38 cellular contexts compared by ENCODE assay signal in genomic region chr3:139098391-139098790, GRCh38. TPM values are rescaled to one million over a fixed set of nuclear protein-coding genes. Genes with fewer than 3 reads are reported as not detected.
"Had no signal": no experiment of that assay in that cellular context is flagged by ENCODE, and none has a peak within 500 bp of the region (broad histone marks: within the 10 kb centered on the region; RNA-seq: fewer than 3 reads in every experiment).

No MANE protein-coding gene starts in this region.

- H3K36me3 ChIP-seq: MG63 had no signal

- H3K9me3 ChIP-seq: MG63 had no signal

- H3K27me3 ChIP-seq: MG63 had no signal

- DNase-seq: Karpas-422, Kasumi-1, KG1, MG63, MM.1S, MV-4-11, NCI-H1048, NCI-H1092, NCI-H1092 treated with DMSO at 0.1 percent for 48 hours, NCI-H1105, NCI-H1105 treated with DMSO at 0.1 percent for 48 hours, NCI-H1417, NCI-H1417 treated with DMSO at 0.1 percent for 48 hours, NCI-H1436, NCI-H1436 treated with DMSO at 0.1 percent for 48 hours, NCI-H146, NCI-H1694, NCI-H1694 treated with DMSO at 0.1 percent for 48 hours, NCI-H187, NCI-H187 treated with DMSO at 0.1 percent for 48 hours, NCI-H1930, NCI-H2029, NCI-H2029 treated with DMSO at 0.1 percent for 48 hours, NCI-H2081, NCI-H2081 treated with DMSO at 0.1 percent for 48 hours, NCI-H2107, NCI-H2171, NCI-H2171 treated with DMSO at 0.1 percent for 48 hours, NCI-H2227 treated with DMSO at 0.1 percent for 48 hours, NCI-H226, NCI-H345, NCI-H446, NCI-H446 treated with DMSO at 0.1 percent for 48 hours had no signal

- H3K4me3 ChIP-seq: MG63 had no signal

- H3K27ac ChIP-seq: KMS-11 had no signal

- H3K9ac ChIP-seq: KMS-11 had no signal

- H3K4me2 ChIP-seq: KMS-11 had no signal

RNA-seq across cellular contexts. Expression of gene PRR23C, which starts 53.7 kb away (rescaled TPM):
- total RNA-seq: LHCN-M2, M059J, MCF 10A, NCI-H460 had no signal
